In genomic region chr16:80231888-80232287, GRCh38 we compare ENCODE assay signal across 9 cellular contexts.
A peak's percentile ranks its signal among the peaks of the same experiment; 100 is the strongest.
DNase-seq lines count a peak whose midpoint lies in the region; ATAC-seq and TF ChIP-seq lines count a peak whose summit lies in the region.
"Had no signal": no experiment of that assay in that cellular context is flagged by ENCODE, and none has a peak within 500 bp of the region (broad histone marks: within the 10 kb centered on the region; RNA-seq: fewer than 3 reads in every experiment).

No MANE protein-coding gene starts in this region.

- H3K4me1 ChIP-seq in SJSA1 (replicated peaks): peaks cover 19% of the 10 kb centered on the region
- H3K4me1 ChIP-seq in adrenal gland (replicated peaks in 1 of 2): peaks cover 0 to 2% of the 10 kb centered on the region in 2 donors

- H3K4me3 ChIP-seq in HFF-Myc (replicated peaks; ENCODE audit: low read depth, low read length) (no peak overlapping the region), SJSA1 (no peak overlapping the region), adrenal gland (no peak overlapping the region)
- H3K4me3 ChIP-seq: tibial nerve had no signal

- peak; percentile 93 for ATAC-seq in GM18868 (IDR thresholded peaks at IDR 0.05; ENCODE audit: unreplicated experiment)
- ATAC-seq in sciatic nerve: peak; percentile 28

- in situ Hi-C loops in G401 (cut with HindIII; ENCODE audit: low sequenced_read_pairs): no loop called here

- no peaks in the 10 kb centered on the region for H3K27me3 ChIP-seq in SJSA1 (replicated peaks)
- no peaks in the 10 kb centered on the region for H3K27me3 ChIP-seq in adrenal gland
- H3K27me3 ChIP-seq: tibial nerve had no signal

- DNase-seq in HFF-Myc (ENCODE audit: extremely low read depth, low read depth) (peak; percentile 33), SJSA1 (ENCODE audit: low read depth in 1 of 2, low spot score in 2 of 2) (peak; percentile 84 to 89), sciatic nerve (ENCODE audit: low spot score) (no peak), G401 (ENCODE audit: low spot score) (no peak), adrenal gland (no peak), NCI-H510A treated with DMSO at 0.1 percent for 48 hours (lab: John Stamatoyannopoulos, UW) (no peak)
- DNase-seq: Kasumi-1 had no signal

- H3K36me3 ChIP-seq in SJSA1: no peaks in the 10 kb centered on the region
- H3K36me3 ChIP-seq in adrenal gland (replicated peaks in 1 of 2): no peaks in the 10 kb centered on the region
- H3K36me3 ChIP-seq: tibial nerve had no signal

- H3K9me3 ChIP-seq in SJSA1 (replicated peaks) (no peaks in the 10 kb centered on the region), adrenal gland (replicated peaks in 1 of 3) (no peaks in the 10 kb centered on the region)

- intact Hi-C loops in sciatic nerve (cut with DNase I): no loop called here
- intact Hi-C loops in adrenal gland (cut with DNase I): no loop called here

- TF ChIP-seq CTCF in HFF-Myc (IDR thresholded peaks at IDR 0.05; ENCODE audit: low read depth, low read length, missing control alignments): no peak
- TF ChIP-seq CTCF in adrenal gland (IDR thresholded peaks at IDR 0.05): no peak

- TF ChIP-seq POLR2A in adrenal gland (IDR thresholded peaks at IDR 0.05): no peak

- 37 to 60% (median 48%) methylated on average over 1 to 3 of the region's 3 CpGs for WGBS in adrenal gland, 4 donors

- H3K27ac ChIP-seq in SJSA1 (peak overlapping the region; percentile 56), adrenal gland (no peak overlapping the region)
- H3K27ac ChIP-seq: tibial nerve had no signal

Comparison
In these comparisons a context has a peak if more than half of its experiments do, and no peak if none do; other contexts are left out.
1. DNase-seq: peak in HFF-Myc (single experiment) and SJSA1 (2 of 2); none in sciatic nerve (single experiment), G401 (single experiment), adrenal gland (0 of 7) and NCI-H510A treated with DMSO at 0.1 percent for 48 hours (single experiment).